Comparison of ENCODE assay signal across 9 cellular contexts in genomic region chr17:66310528-66311148, GRCh38. TPM values are rescaled to one million over a fixed set of nuclear protein-coding genes. Genes with fewer than 3 reads are reported as not detected.
DNase-seq lines count a peak whose midpoint lies in the region; ATAC-seq and TF ChIP-seq lines count a peak whose summit lies in the region.
"Had no signal": no experiment of that assay in that cellular context is flagged by ENCODE, and none has a peak within 500 bp of the region (broad histone marks: within the 10 kb centered on the region; RNA-seq: fewer than 3 reads in every experiment).

No MANE protein-coding gene starts in this region.

- no peak overlapping the region for H3K9ac ChIP-seq in HCT116 (ENCODE audit: low read length)

- CTCF ChIA-PET in CD8-positive, alpha-beta memory T cell (lab: Charles Lee) = interaction anchor here (0.6 to 0.7 kb wide), 2 partner anchors 224 to 678 kb away, joined by 3 read pairs; no protein-coding TSS in a partner anchor
- CTCF ChIA-PET in HCT116 (lab: Charles Lee) = interaction anchor here (0.6 to 1.2 kb wide), 3 partner anchors 11 to 339 kb away, joined by 3 to 6 read pairs (median 3); no protein-coding TSS in a partner anchor

- BruUV-seq in HCT116 (replicated peaks; lab: Mats Ljungman, UMichigan) = no TSS peak

- no peak overlapping the region for H2AFZ ChIP-seq in HCT116 (ENCODE audit: low read depth, low read length, poor library complexity, severe bottlenecking)

- TF ChIP-seq RAD21 in HCT116 (IDR thresholded peaks at IDR 0.05; ENCODE audit: low read depth) = no peak

- RAD21 ChIA-PET in HCT116 (lab: Charles Lee; ENCODE audit: low non-redundant PET in 1 of 2, low total read pairs in 2 of 2, uncharacterized antibody in 2 of 2, unreplicated experiment in 2 of 2) = no interaction called here

- TF ChIP-seq CTCF in HCT116 (IDR thresholded peaks at IDR 0.05 in 2 of 3, conservative IDR thresholded peaks at IDR 0.05 in 1 of 3; ENCODE audit: borderline replicate concordance in 1 of 3, insufficient read depth in 1 of 3, low read depth in 2 of 3, low read length in 2 of 3) = peak; percentile 11 to 58 (median 36); a peak in 4 of 6 replicates
- TF ChIP-seq CTCF in neural crest cell (conservative IDR thresholded peaks at IDR 0.05) = no peak

- H3K4me3 Mint-ChIP-seq in CD8-positive, alpha-beta memory T cell = no peak overlapping the region
- no peak overlapping the region for H3K4me3 Mint-ChIP-seq in neural crest cell

- H3K9me3 Mint-ChIP-seq in CD8-positive, alpha-beta memory T cell = no peaks in the 10 kb centered on the region
- H3K9me3 Mint-ChIP-seq in activated naive CD4-positive, alpha-beta T cell treated with anti-CD3 and anti-CD28 coated beads, Interleukin-2, amount 50 U/mL, for 72 hours = no peaks in the 10 kb centered on the region
- H3K9me3 Mint-ChIP-seq in neural crest cell = no peaks in the 10 kb centered on the region

- H3K4me2 ChIP-seq in HCT116 (ENCODE audit: low read length) = no peak overlapping the region

- no peaks in the 10 kb centered on the region for H4K20me1 ChIP-seq in HCT116 (ENCODE audit: insufficient read depth)

- H3K27ac Mint-ChIP-seq in CD8-positive, alpha-beta memory T cell = peak overlapping the region in 5 of 8 donors; percentile 7 to 86 (median 19)
- peak overlapping the region; percentile 89 to 98 for H3K27ac Mint-ChIP-seq in activated naive CD4-positive, alpha-beta T cell treated with anti-CD3 and anti-CD28 coated beads, Interleukin-2, amount 50 U/mL, for 72 hours
- peak overlapping the region; percentile 40 for H3K27ac Mint-ChIP-seq in neural crest cell (ENCODE audit: unreplicated experiment)

- no peaks in the 10 kb centered on the region for H3K9me2 ChIP-seq in HCT116 (ENCODE audit: insufficient read depth)

- no peak overlapping the region for H3K27ac ChIP-seq in CD8-positive, alpha-beta memory T cell (ENCODE audit: low read depth, low read length)
- H3K27ac ChIP-seq in HCT116 (ENCODE audit: low read depth, low read length) = no peak overlapping the region
- H3K27ac ChIP-seq: body of pancreas had no signal

- H3K27me3 ChIP-seq in CD8-positive, alpha-beta memory T cell (ENCODE audit: insufficient read depth, low read length, poor library complexity, severe bottlenecking) = no peaks in the 10 kb centered on the region
- no peaks in the 10 kb centered on the region for H3K27me3 ChIP-seq in HCT116 (ENCODE audit: insufficient read depth, low read length)
- H3K27me3 ChIP-seq: body of pancreas had no signal

- peaks cover 0 to 23% (median 4%) of the 10 kb centered on the region in 3 donors for H3K36me3 Mint-ChIP-seq in CD8-positive, alpha-beta memory T cell
- peaks cover 54 to 61% of the 10 kb centered on the region in 2 donors for H3K36me3 Mint-ChIP-seq in activated naive CD4-positive, alpha-beta T cell treated with anti-CD3 and anti-CD28 coated beads, Interleukin-2, amount 50 U/mL, for 72 hours
- peaks cover 9% of the 10 kb centered on the region for H3K36me3 Mint-ChIP-seq in neural crest cell (ENCODE audit: low read depth)

- POLR2A ChIA-PET in CD8-positive, alpha-beta memory T cell (lab: Charles Lee) = interaction anchor here (0.6 kb wide), 1 partner anchor 23 kb away, joined by 3 read pairs; no protein-coding TSS in a partner anchor
- POLR2A ChIA-PET in HCT116 (lab: Charles Lee) = no interaction called here

- intact Hi-C loops in HCT116 (cut with micrococcal nuclease) = no loop called here

- no peaks in the 10 kb centered on the region for H3K27me3 Mint-ChIP-seq in CD8-positive, alpha-beta memory T cell
- no peaks in the 10 kb centered on the region for H3K27me3 Mint-ChIP-seq in neural crest cell (ENCODE audit: low read depth)

- H3K4me1 Mint-ChIP-seq in CD8-positive, alpha-beta memory T cell = peaks cover 44 to 83% (median 66%) of the 10 kb centered on the region in 3 donors
- peaks cover 31% of the 10 kb centered on the region for H3K4me1 Mint-ChIP-seq in neural crest cell

- TF ChIP-seq POLR2A in HCT116 (IDR thresholded peaks at IDR 0.05; ENCODE audit: borderline replicate concordance, extremely low read depth, insufficient read depth, insufficient read length) = no peak

- H3K9me3 ChIP-seq in CD8-positive, alpha-beta memory T cell (ENCODE audit: low read length) = no peaks in the 10 kb centered on the region
- no peaks in the 10 kb centered on the region for H3K9me3 ChIP-seq in HCT116 (ENCODE audit: control insufficient read depth in 1 of 2, insufficient read depth in 1 of 2, low read depth in 1 of 2, low read length in 2 of 2)
- H3K9me3 ChIP-seq: body of pancreas had no signal

- peak; percentile 74 for ATAC-seq in HCT116
- peak; percentile 50 to 59 for ATAC-seq in activated naive CD4-positive, alpha-beta T cell treated with anti-CD3 and anti-CD28 coated beads, Interleukin-2, amount 50 U/mL, for 72 hours
- ATAC-seq: body of pancreas had no signal

- no peak for DNase-seq in CD8-positive, alpha-beta memory T cell
- no peak for DNase-seq in HCT116 (ENCODE audit: low read depth, low spot score)
- DNase-seq in activated naive CD4-positive, alpha-beta T cell treated with anti-CD3 and anti-CD28 coated beads, Interleukin-2, amount 50 U/mL, for 72 hours (ENCODE audit: low spot score in 2 of 2) = peak in 1 of 2 donors; percentile 62
- no peak for DNase-seq in neural crest cell (ENCODE audit: low read depth, low spot score)
- DNase-seq in SIG-M5 treated with dmso at 0.1 percent for 504 hours (lab: John Stamatoyannopoulos, UW; ENCODE audit: unreplicated experiment) = no peak
- DNase-seq in DMS 273 treated with DMSO at 0.1 percent for 48 hours (lab: John Stamatoyannopoulos, UW) = no peak
- no peak for DNase-seq in activated CD8-positive, alpha-beta memory T cell treated with anti-CD3 and anti-CD28 coated beads, Interleukin-2, amount 50 U/mL, for 48 hours
- DNase-seq: body of pancreas, small intestine had no signal

- H3K4me1 ChIP-seq in CD8-positive, alpha-beta memory T cell (ENCODE audit: insufficient read depth, low read length) = peaks cover 72% of the 10 kb centered on the region
- H3K4me1 ChIP-seq in HCT116 (ENCODE audit: control insufficient read depth in 1 of 2, insufficient read depth in 2 of 2, low read length in 2 of 2) = no peaks in the 10 kb centered on the region
- H3K4me1 ChIP-seq: body of pancreas had no signal

- no peaks in the 10 kb centered on the region for H3K79me2 ChIP-seq in HCT116 (ENCODE audit: insufficient read depth, low read length)

- H3K36me3 ChIP-seq in CD8-positive, alpha-beta memory T cell (ENCODE audit: insufficient read depth, low read length) = no peaks in the 10 kb centered on the region
- H3K36me3 ChIP-seq in HCT116 (ENCODE audit: control insufficient read depth in 1 of 2, insufficient read depth in 2 of 2, low read length in 2 of 2) = no peaks in the 10 kb centered on the region

- H3K4me3 ChIP-seq in CD8-positive, alpha-beta memory T cell (ENCODE audit: low read length) = no peak overlapping the region
- H3K4me3 ChIP-seq in HCT116 (replicated peaks in 1 of 2; ENCODE audit: low read depth in 1 of 2, low read length in 2 of 2) = no peak overlapping the region
- H3K4me3 ChIP-seq: body of pancreas had no signal

TF ChIP-seq in HCT116, 20 proteins besides CTCF, POLR2A, EP300 and RAD21:
- TF ChIP-seq ZNF274 (IDR thresholded peaks at IDR 0.05; ENCODE audit: low read depth, low read length) (no peak), YY1 (IDR thresholded peaks at IDR 0.05; ENCODE audit: extremely low read depth, insufficient replicate concordance, low read depth, low read length) (no peak)
TF ChIP-seq in HCT116: peak in this region for 0.

RNA-seq across cellular contexts. Expression of gene PRKCA, which starts 8.2 kb away (rescaled TPM):
- 10 to 100 TPM; 73.9 to 74.1 TPM for total RNA-seq in CD8-positive, alpha-beta memory T cell
- 1.8 TPM for polyA plus RNA-seq in CD8-positive, alpha-beta memory T cell
- total RNA-seq in HCT116 (2021; ENCODE audit: unreplicated experiment) (18.8 TPM), neural crest cell (21.2 and 22.7 TPM in 2 replicates)
- 6.7 and 7.4 TPM in 2 replicates for polyA plus RNA-seq in HCT116 (2012)
- 100 to 1,000 TPM; 104 to 119 TPM for total RNA-seq in activated naive CD4-positive, alpha-beta T cell treated with anti-CD3 and anti-CD28 coated beads, Interleukin-2, amount 50 U/mL, for 72 hours

Comparison
In these comparisons a context has a peak if more than half of its experiments do, and no peak if none do; other contexts are left out.
1. H3K27ac Mint-ChIP-seq: peak in every context shown above with its lines; median percentile 94 in activated naive CD4-positive, alpha-beta T cell treated with anti-CD3 and anti-CD28 coated beads, Interleukin-2, amount 50 U/mL, for 72 hours; 40 in neural crest cell; 19 in CD8-positive, alpha-beta memory T cell.